8 cellular contexts compared by ENCODE assay signal in the genomic region with DNA sequence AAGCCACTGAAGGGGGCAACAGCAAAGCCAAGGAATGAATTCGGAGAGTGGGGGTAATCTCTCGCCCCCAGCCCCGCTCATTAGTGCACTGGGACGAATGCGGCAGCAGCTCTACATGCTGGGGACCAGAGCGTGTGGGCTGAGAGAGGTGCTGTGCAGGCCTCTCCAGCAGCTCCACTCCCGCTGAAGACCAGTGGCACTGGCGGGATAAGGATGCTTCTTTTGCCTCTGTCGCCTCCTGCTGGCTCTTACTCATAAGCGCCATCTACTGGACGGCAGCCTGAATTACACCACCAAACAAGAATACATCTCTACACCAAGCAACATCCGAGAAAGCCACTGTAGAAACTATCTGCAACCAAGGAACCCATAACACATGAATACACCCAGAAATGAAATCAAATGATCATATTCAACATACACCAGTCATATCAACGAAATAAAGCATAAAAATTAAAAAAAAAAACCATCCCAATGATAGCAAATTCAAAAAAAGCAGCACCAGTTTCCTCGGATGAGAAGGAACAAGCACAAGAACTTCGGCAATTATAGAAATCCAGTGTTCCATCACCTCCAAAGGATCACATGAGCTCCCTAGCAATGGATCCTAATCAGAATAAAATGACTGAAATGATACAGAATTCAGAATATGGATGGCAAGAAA.
DNase-seq lines count a peak whose midpoint lies in the region; ATAC-seq and TF ChIP-seq lines count a peak whose summit lies in the region.

No MANE protein-coding gene starts in this region.

- peak; percentile 36 for ATAC-seq in HG02678 (IDR thresholded peaks at IDR 0.05; ENCODE audit: unreplicated experiment)
- no peak for ATAC-seq in HG03196 (IDR thresholded peaks at IDR 0.05; ENCODE audit: unreplicated experiment)
- ATAC-seq in HG02981 (IDR thresholded peaks at IDR 0.05; ENCODE audit: unreplicated experiment), result no peak

- no peaks in the 10 kb centered on the region for H3K4me1 ChIP-seq in Peyer's patch
- H3K4me1 ChIP-seq in right atrium auricular region, result peaks cover 0 to 24% of the 10 kb centered on the region in 2 donors

- no peaks in the 10 kb centered on the region for H3K27me3 ChIP-seq in Peyer's patch
- no peaks in the 10 kb centered on the region for H3K27me3 ChIP-seq in right atrium auricular region

- TF ChIP-seq CTCF in Peyer's patch (IDR thresholded peaks at IDR 0.05) (peak in 5 of 6 experiments; percentile 45 to 83 (median 67)), right atrium auricular region (IDR thresholded peaks at IDR 0.05) (peak; percentile 29 to 67)

- no peak overlapping the region for H3K4me3 ChIP-seq in Peyer's patch
- H3K4me3 ChIP-seq in right atrium auricular region, result no peak overlapping the region

- H3K9me3 ChIP-seq in Peyer's patch (no peaks in the 10 kb centered on the region), right atrium auricular region (peaks cover 0 to 7% of the 10 kb centered on the region in 2 donors)

- H3K36me3 ChIP-seq in Peyer's patch (no peaks in the 10 kb centered on the region), right atrium auricular region (no peaks in the 10 kb centered on the region)

- H3K27ac ChIP-seq in Peyer's patch, result no peak overlapping the region
- H3K27ac ChIP-seq in right atrium auricular region, result peak overlapping the region; percentile 25 to 48

- TF ChIP-seq POLR2A in Peyer's patch (IDR thresholded peaks at IDR 0.05), result no peak

- DNase-seq in Daoy (ENCODE audit: low read depth), result peak; percentile 74
- peak in 2 of 3 donors; percentile 28 to 73 for DNase-seq in Peyer's patch
- peak; percentile 13 for DNase-seq in activated T-helper 9 cell treated with anti-CD3 and anti-CD28 coated beads, Interleukin-2, amount 50 U/mL, for 16 hours (ENCODE audit: low read depth)
- no peak for DNase-seq in right atrium auricular region (ENCODE audit: low spot score)
- DNase-seq in stimulated activated CD4-positive, alpha-beta T cell treated with anti-CD3 and anti-CD28 coated beads, Interleukin-2, amount 100 ng/mL, for 24 hours, result peak; percentile 56 to 62

Comparison
In these comparisons a context has a peak if more than half of its experiments do, and no peak if none do; other contexts are left out.
1. H3K27ac ChIP-seq: peak in right atrium auricular region (2 of 2); none in Peyer's patch (0 of 4).